ENCODE assay signal across 8 cellular contexts in genomic region chr16:83215417-83216001, GRCh38.
DNase-seq lines count a peak whose midpoint lies in the region; ATAC-seq and TF ChIP-seq lines count a peak whose summit lies in the region.

No MANE protein-coding gene starts in this region.

- TF ChIP-seq CTCF in endodermal cell (conservative IDR thresholded peaks at IDR 0.05) (peak; percentile 92), parathyroid adenoma (IDR thresholded peaks at IDR 0.05) (peak; percentile 28)

- in situ Hi-C loops in Caki2 (cut with HindIII; ENCODE audit: low pct_unique_long_range_greater_than_20kb, low sequenced_read_pairs) = no loop called here

- H2AFZ ChIP-seq in parathyroid adenoma = no peak overlapping the region

- H3K27me3 Mint-ChIP-seq in endodermal cell (ENCODE audit: insufficient read depth) = peaks cover 28% of the 10 kb centered on the region

- no peaks in the 10 kb centered on the region for H3K4me1 ChIP-seq in endodermal cell (ENCODE audit: control insufficient read depth, insufficient read depth, low read length)
- H3K4me1 ChIP-seq in parathyroid adenoma = no peaks in the 10 kb centered on the region

- H3K9ac ChIP-seq in endodermal cell (ENCODE audit: extremely low read depth, low read length, poor library complexity, severe bottlenecking) = no peak overlapping the region
- H3K9ac ChIP-seq in parathyroid adenoma = no peak overlapping the region

- DNase-seq in Caki2 (ENCODE audit: low read depth) (peak; percentile 12), HT-29 (ENCODE audit: low spot score) (peak; percentile 67), endodermal cell (peak; percentile 97), NCI-H1436 (lab: John Stamatoyannopoulos, UW) (no peak), DMS153 (lab: John Stamatoyannopoulos, UW) (no peak)
- DNase-seq in activated CD4-positive, CD25-positive, alpha-beta regulatory T cell treated with anti-CD3 and anti-CD28 coated beads, Interleukin-2, amount 50 U/mL, for 72 hours = peak; percentile 57

- no peaks in the 10 kb centered on the region for H3K27me3 ChIP-seq in endodermal cell (ENCODE audit: control insufficient read depth, insufficient read depth, low read length, poor library complexity, severe bottlenecking)
- H3K27me3 ChIP-seq in parathyroid adenoma (ENCODE audit: control insufficient read depth, insufficient read depth, low read length) = no peaks in the 10 kb centered on the region

- H3K9me3 Mint-ChIP-seq in endodermal cell = peaks cover 8% of the 10 kb centered on the region

- ATAC-seq in HG02571 (IDR thresholded peaks at IDR 0.05; ENCODE audit: unreplicated experiment) = no peak

- H3K9me3 ChIP-seq in endodermal cell (ENCODE audit: control insufficient read depth, low read length) (no peaks in the 10 kb centered on the region), parathyroid adenoma (ENCODE audit: control insufficient read depth, low read length) (no peaks in the 10 kb centered on the region)

- H3K36me3 ChIP-seq in endodermal cell (ENCODE audit: control insufficient read depth, insufficient read depth, low read length) = no peaks in the 10 kb centered on the region
- H3K36me3 ChIP-seq in parathyroid adenoma (ENCODE audit: control insufficient read depth, insufficient read depth, low read length) = no peaks in the 10 kb centered on the region

- no peaks in the 10 kb centered on the region for H3K79me2 ChIP-seq in parathyroid adenoma

- no peak overlapping the region for H3K27ac Mint-ChIP-seq in endodermal cell

- no peak overlapping the region for H3K4me3 ChIP-seq in endodermal cell (ENCODE audit: low read length)
- no peak overlapping the region for H3K4me3 ChIP-seq in parathyroid adenoma (ENCODE audit: low read depth, low read length)

- H3K4me3 Mint-ChIP-seq in endodermal cell = no peak overlapping the region

- H3K27ac ChIP-seq in endodermal cell (ENCODE audit: low read depth, low read length) = no peak overlapping the region
- H3K27ac ChIP-seq in parathyroid adenoma = no peak overlapping the region

- no peaks in the 10 kb centered on the region for H3K36me3 Mint-ChIP-seq in endodermal cell (ENCODE audit: low read depth)

- WGBS in endodermal cell (ENCODE audit: insufficient coverage in 1 of 2, insufficient read length in 1 of 2), 2 experiments = 30 to 36% methylated on average over 2 to 9 of the region's 9 CpGs

- peaks cover 3% of the 10 kb centered on the region for H3K4me1 Mint-ChIP-seq in endodermal cell

- H3K4me2 ChIP-seq in parathyroid adenoma (ENCODE audit: low read length) = no peak overlapping the region

Comparison
In these comparisons a context has a peak if more than half of its experiments do, and no peak if none do; other contexts are left out.
1. DNase-seq: peak in Caki2 (single experiment), HT-29 (single experiment), activated CD4-positive, CD25-positive, alpha-beta regulatory T cell treated with anti-CD3 and anti-CD28 coated beads, Interleukin-2, amount 50 U/mL, for 72 hours (single experiment) and endodermal cell (single experiment); none in NCI-H1436 (single experiment) and DMS153 (single experiment).